8 cellular contexts compared by ENCODE assay signal in genomic region chr12:49233842-49234526, GRCh38. TPM values are rescaled to one million over a fixed set of nuclear protein-coding genes. Genes with fewer than 3 reads are reported as not detected.
A peak's percentile ranks its signal among the peaks of the same experiment; 100 is the strongest.
DNase-seq lines count a peak whose midpoint lies in the region; ATAC-seq and TF ChIP-seq lines count a peak whose summit lies in the region.

No MANE protein-coding gene starts in this region.

- peaks cover 0 to 14% of the 10 kb centered on the region in 2 donors for H3K4me1 ChIP-seq in lung (ENCODE audit: control insufficient read depth in 2 of 2, insufficient read depth in 2 of 2, low read length in 2 of 2)

- ATAC-seq in lung (ENCODE audit: insufficient read depth, low FRiP score) (peak; percentile 28), HG03457 (IDR thresholded peaks at IDR 0.05; ENCODE audit: unreplicated experiment) (no peak), WTC11 (no peak; the same call in 1 of the 2 replicates)
- ATAC-seq in stimulated activated naive B cell treated with anti-CD40 and anti-IgM and Interleukin-4, amounts not matched to agents 10 μg/mL and 1 μg/mL and 100 μg/mL, for 72 hours (replicated peaks), result peak; percentile 77 to 81

- POLR2A ChIA-PET in MCF 10A (lab: Yijun Ruan, JAX) (interaction anchor here (0.6 to 3.0 kb wide), 11 partner anchors 9 to 515 kb away, joined by 3 to 38 read pairs (median 5); partner anchors contain the start of genes RHEBL1, SPATS2, TUBA1A and TUBA1B), WTC11 (lab: Charles Lee) (interaction anchor here (0.6 to 2.8 kb wide), 3 partner anchors 12 to 103 kb away, joined by 5 to 12 read pairs (median 10); partner anchors contain the start of genes TUBA1A and TUBA1B)

- intact Hi-C loops in MCF 10A (cut with micrococcal nuclease), result no loop called here

- H3K27ac Mint-ChIP-seq in MCF 10A (ENCODE audit: low read depth, unreplicated experiment), result peak overlapping the region; percentile 83
- peak overlapping the region; percentile 97 for H3K27ac Mint-ChIP-seq in stimulated activated naive B cell treated with anti-CD40 and anti-IgM and Interleukin-4, amounts not matched to agents 10 μg/mL and 1 μg/mL and 100 μg/mL, for 72 hours
- H3K27ac Mint-ChIP-seq in WTC11, result no peak overlapping the region

- H3K9me3 Mint-ChIP-seq in MCF 10A (ENCODE audit: unreplicated experiment) (no peaks in the 10 kb centered on the region), WTC11 (no peaks in the 10 kb centered on the region)
- no peaks in the 10 kb centered on the region for H3K9me3 Mint-ChIP-seq in stimulated activated naive B cell treated with anti-CD40 and anti-IgM and Interleukin-4, amounts not matched to agents 10 μg/mL and 1 μg/mL and 100 μg/mL, for 72 hours

- no peaks in the 10 kb centered on the region for H3K36me3 ChIP-seq in lung (ENCODE audit: control insufficient read depth in 2 of 2, insufficient read depth in 2 of 2, low read length in 2 of 2)

- TF ChIP-seq CTCF in MCF 10A (IDR thresholded peaks at IDR 0.05; ENCODE audit: unreplicated experiment) (no peak), lung (IDR thresholded peaks at IDR 0.05; ENCODE audit: control extremely low read depth, extremely low read depth) (no peak), WTC11 (IDR thresholded peaks at IDR 0.05) (no peak)

- CTCF ChIA-PET in MCF 10A (lab: Yijun Ruan, JAX) (interaction anchor here (0.8 to 5.8 kb wide), 4 partner anchors 11 to 103 kb away, joined by 3 to 30 read pairs (median 7); no protein-coding TSS in a partner anchor), WTC11 (lab: Charles Lee) (interaction anchor here (0.9 to 3.6 kb wide), 10 partner anchors 10 to 237 kb away, joined by 3 to 29 read pairs (median 4); partner anchors contain the start of genes PRPH and TUBA1A)

- no TSS peak for BruUV-seq in MCF 10A (replicated peaks; lab: Mats Ljungman, UMichigan)

- H3K27me3 ChIP-seq in lung (ENCODE audit: control insufficient read depth, insufficient read depth), result no peaks in the 10 kb centered on the region

- H3K4me1 Mint-ChIP-seq in MCF 10A (ENCODE audit: insufficient read depth, unreplicated experiment), result peaks cover 5% of the 10 kb centered on the region
- H3K4me1 Mint-ChIP-seq in stimulated activated naive B cell treated with anti-CD40 and anti-IgM and Interleukin-4, amounts not matched to agents 10 μg/mL and 1 μg/mL and 100 μg/mL, for 72 hours, result peaks cover 15 to 31% of the 10 kb centered on the region in 2 donors
- peaks cover 27% of the 10 kb centered on the region for H3K4me1 Mint-ChIP-seq in WTC11

- DNase-seq in Ammon's horn (ENCODE audit: low spot score), result peak; percentile 92
- peak in 63 of 76 experiments; percentile 9 to 73 (median 42) for DNase-seq in HUDEP-2 (lab: John Stamatoyannopoulos, UW; ENCODE audit: unreplicated experiment in 76 of 76)
- peak; percentile 89 for DNase-seq in OCI-M1 (lab: John Stamatoyannopoulos, UW)
- no peak for DNase-seq in MCF 10A (ENCODE audit: unreplicated experiment)
- DNase-seq in lung (ENCODE audit: low spot score), result peak; percentile 74
- DNase-seq in stimulated activated naive B cell treated with anti-CD40 and anti-IgM and Interleukin-4, amounts not matched to agents 10 μg/mL and 1 μg/mL and 100 μg/mL, for 72 hours, result peak; percentile 83
- no peak for DNase-seq in WTC11 (ENCODE audit: low spot score)

- peak overlapping the region; percentile 93 to 94 for H3K27ac ChIP-seq in lung (ENCODE audit: low read depth in 1 of 2, low read length in 1 of 2)

- peak overlapping the region; percentile 76 for H3K4me3 Mint-ChIP-seq in MCF 10A (ENCODE audit: unreplicated experiment)
- H3K4me3 Mint-ChIP-seq in stimulated activated naive B cell treated with anti-CD40 and anti-IgM and Interleukin-4, amounts not matched to agents 10 μg/mL and 1 μg/mL and 100 μg/mL, for 72 hours, result peak overlapping the region; percentile 83 to 89
- H3K4me3 Mint-ChIP-seq in WTC11, result no peak overlapping the region

- H3K27me3 Mint-ChIP-seq in MCF 10A (ENCODE audit: insufficient read depth, unreplicated experiment) (no peaks in the 10 kb centered on the region), WTC11 (ENCODE audit: low read depth) (peaks cover 6% of the 10 kb centered on the region)
- no peaks in the 10 kb centered on the region for H3K27me3 Mint-ChIP-seq in stimulated activated naive B cell treated with anti-CD40 and anti-IgM and Interleukin-4, amounts not matched to agents 10 μg/mL and 1 μg/mL and 100 μg/mL, for 72 hours

- WGBS in lung, 2 donors, result 31 to 53% methylated on average over 19 of the region's 19 CpGs

- H3K36me3 Mint-ChIP-seq in MCF 10A (ENCODE audit: insufficient read depth, unreplicated experiment) (no peaks in the 10 kb centered on the region), WTC11 (no peaks in the 10 kb centered on the region)
- no peaks in the 10 kb centered on the region for H3K36me3 Mint-ChIP-seq in stimulated activated naive B cell treated with anti-CD40 and anti-IgM and Interleukin-4, amounts not matched to agents 10 μg/mL and 1 μg/mL and 100 μg/mL, for 72 hours

- H3K4me3 ChIP-seq in lung, result no peak overlapping the region

- H3K9me3 ChIP-seq in lung (ENCODE audit: control insufficient read depth in 2 of 2, insufficient read depth in 1 of 2, low read length in 1 of 2), result no peaks in the 10 kb centered on the region

TF ChIP-seq in WTC11, 78 proteins besides CTCF, POLR2A, EP300 and RAD21 (continues in another document):
- TF ChIP-seq IRF1 (CRISPR knock-in tag; IDR thresholded peaks at IDR 0.05), result no peak
- TF ChIP-seq, protein P1, sequence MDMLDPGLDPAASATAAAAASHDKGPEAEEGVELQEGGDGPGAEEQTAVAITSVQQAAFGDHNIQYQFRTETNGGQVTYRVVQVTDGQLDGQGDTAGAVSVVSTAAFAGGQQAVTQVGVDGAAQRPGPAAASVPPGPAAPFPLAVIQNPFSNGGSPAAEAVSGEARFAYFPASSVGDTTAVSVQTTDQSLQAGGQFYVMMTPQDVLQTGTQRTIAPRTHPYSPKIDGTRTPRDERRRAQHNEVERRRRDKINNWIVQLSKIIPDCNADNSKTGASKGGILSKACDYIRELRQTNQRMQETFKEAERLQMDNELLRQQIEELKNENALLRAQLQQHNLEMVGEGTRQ (CRISPR knock-in tag; IDR thresholded peaks at IDR 0.05), result no peak
- no peak for TF ChIP-seq ZNF232 (CRISPR knock-in tag; IDR thresholded peaks at IDR 0.05)
- TF ChIP-seq ZBTB21 (CRISPR knock-in tag; IDR thresholded peaks at IDR 0.05; ENCODE audit: borderline replicate concordance), result no peak
- no peak for TF ChIP-seq AFF4 (CRISPR knock-in tag; IDR thresholded peaks at IDR 0.05; ENCODE audit: borderline replicate concordance)
- TF ChIP-seq TCF7 (CRISPR knock-in tag; IDR thresholded peaks at IDR 0.05; ENCODE audit: low read depth), result no peak
- TF ChIP-seq ZNF263 (CRISPR knock-in tag; IDR thresholded peaks at IDR 0.05; ENCODE audit: low read depth), result no peak
- TF ChIP-seq, protein P2, sequence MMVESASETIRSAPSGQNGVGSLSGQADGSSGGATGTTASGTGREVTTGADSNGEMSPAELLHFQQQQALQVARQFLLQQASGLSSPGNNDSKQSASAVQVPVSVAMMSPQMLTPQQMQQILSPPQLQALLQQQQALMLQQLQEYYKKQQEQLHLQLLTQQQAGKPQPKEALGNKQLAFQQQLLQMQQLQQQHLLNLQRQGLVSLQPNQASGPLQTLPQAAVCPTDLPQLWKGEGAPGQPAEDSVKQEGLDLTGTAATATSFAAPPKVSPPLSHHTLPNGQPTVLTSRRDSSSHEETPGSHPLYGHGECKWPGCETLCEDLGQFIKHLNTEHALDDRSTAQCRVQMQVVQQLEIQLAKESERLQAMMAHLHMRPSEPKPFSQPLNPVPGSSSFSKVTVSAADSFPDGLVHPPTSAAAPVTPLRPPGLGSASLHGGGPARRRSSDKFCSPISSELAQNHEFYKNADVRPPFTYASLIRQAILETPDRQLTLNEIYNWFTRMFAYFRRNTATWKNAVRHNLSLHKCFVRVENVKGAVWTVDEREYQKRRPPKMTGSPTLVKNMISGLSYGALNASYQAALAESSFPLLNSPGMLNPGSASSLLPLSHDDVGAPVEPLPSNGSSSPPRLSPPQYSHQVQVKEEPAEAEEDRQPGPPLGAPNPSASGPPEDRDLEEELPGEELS (CRISPR knock-in tag; IDR thresholded peaks at IDR 0.05), result no peak

RNA-seq across cellular contexts. Expression of gene TUBA1C, which starts 30.9 kb away (rescaled TPM):
- total RNA-seq in MCF 10A (2022) (253 and 303 TPM in 2 replicates), lung (100 to 1,000 TPM in 1 of 2 donors, 10 to 100 TPM in 1; 54.3 to 224 TPM), WTC11 (2021) (458 to 540 TPM (median 478 TPM) in 3 replicates)
- 100 to 1,000 TPM; 179 to 593 TPM for polyA plus RNA-seq in lung

RNA-seq across cellular contexts. Expression of gene TUBA1A, which starts 45.1 kb away (rescaled TPM):
- total RNA-seq in MCF 10A (2022), result 9.8 and 10.4 TPM in 2 replicates
- 100 to 1,000 TPM; 264 to 270 TPM for total RNA-seq in lung
- polyA plus RNA-seq in lung, result 100 to 1,000 TPM in 1 of 2 donors, 10 to 100 TPM in 1; 89.7 to 253 TPM
- total RNA-seq in WTC11 (2021), result 195 to 226 TPM (median 203 TPM) in 3 replicates

Comparison
In these comparisons a context has a peak if more than half of its experiments do, and no peak if none do; other contexts are left out.
1. DNase-seq: peak in Ammon's horn (single experiment), HUDEP-2 (63 of 76), OCI-M1 (single experiment), lung (single experiment) and stimulated activated naive B cell treated with anti-CD40 and anti-IgM and Interleukin-4, amounts not matched to agents 10 μg/mL and 1 μg/mL and 100 μg/mL, for 72 hours (single experiment); none in MCF 10A (single experiment) and WTC11 (single experiment).
2. ATAC-seq: peak in lung (single experiment) and stimulated activated naive B cell treated with anti-CD40 and anti-IgM and Interleukin-4, amounts not matched to agents 10 μg/mL and 1 μg/mL and 100 μg/mL, for 72 hours (2 of 2); none in HG03457 (single experiment) and WTC11 (single experiment).
3. RNA of gene TUBA1A, which starts 45.1 kb away (total RNA-seq): 264 to 270 TPM in lung and 195 to 226 TPM in WTC11; 9.8 to 10.4 TPM in MCF 10A; every median in the first group is over 10 times any median in the second.